ENCODE assay signal across 16 cellular contexts in genomic region chr14:104133496-104133895, GRCh38. TPM values are rescaled to one million over a fixed set of nuclear protein-coding genes. Genes with fewer than 3 reads are reported as not detected.
"Had no signal": no experiment of that assay in that cellular context is flagged by ENCODE, and none has a peak within 500 bp of the region (broad histone marks: within the 10 kb centered on the region; RNA-seq: fewer than 3 reads in every experiment).

No MANE protein-coding gene starts in this region.

- ATAC-seq: activated CD8-positive, alpha-beta T cell treated with anti-CD3 and anti-CD28 coated beads for 36 hours; activated naive CD4-positive, alpha-beta T cell treated with anti-CD3 and anti-CD28 coated beads, Interleukin-2, amount 50 U/mL, for 72 hours; activated T-cell treated with anti-CD3 and anti-CD28 coated beads, Interleukin-2, amount 50 U/mL, for 4 hours; naive thymus-derived CD8-positive, alpha-beta T cell; stimulated activated naive B cell treated with anti-CD40 and anti-IgM and Interleukin-4, amounts not matched to agents 10 μg/mL and 1 μg/mL and 100 μg/mL, for 72 hours had no signal

- DNase-seq: activated CD4-positive, alpha-beta T cell treated with anti-CD3 and anti-CD28 coated beads for 4 hours; activated gamma-delta T cell; activated T-cell treated with anti-CD3 and anti-CD28 coated beads, Interleukin-2, amount 50 U/mL, for 4 hours; caudate nucleus; colonic mucosa; effector CD8-positive, alpha-beta T cell; mammary epithelial cell; occipital lobe; stimulated activated CD4-positive, alpha-beta T cell treated with anti-CD3 and anti-CD28 coated beads, Interleukin-15, amount 100 ng/mL, for 24 hours; stimulated activated CD4-positive, alpha-beta T cell treated with anti-CD3 and anti-CD28 coated beads, Interleukin-4, amount 100 ng/mL, for 1 hour; stimulated activated naive B cell treated with anti-CD40 and anti-IgM and Interleukin-4, amounts not matched to agents 10 μg/mL and 1 μg/mL and 100 μg/mL, for 72 hours had no signal

- H3K27me3 ChIP-seq: vagina had no signal

- H3K4me3 ChIP-seq: colonic mucosa, tibial nerve, vagina had no signal

- H3K9me3 ChIP-seq: colonic mucosa had no signal

- H3K36me3 ChIP-seq: colonic mucosa, tibial nerve, vagina had no signal

- H3K27ac ChIP-seq: colonic mucosa, tibial nerve, vagina had no signal

RNA-seq across cellular contexts. Expression of gene KIF26A, which starts 4.9 kb away (rescaled TPM):
- polyA plus RNA-seq: naive thymus-derived CD8-positive, alpha-beta T cell had no signal

RNA-seq across cellular contexts. Expression of gene ASPG, which starts 48.0 kb away (rescaled TPM):
- total RNA-seq: activated CD8-positive, alpha-beta T cell treated with anti-CD3 and anti-CD28 coated beads for 36 hours; activated naive CD4-positive, alpha-beta T cell treated with anti-CD3 and anti-CD28 coated beads, Interleukin-2, amount 50 U/mL, for 72 hours; naive thymus-derived CD8-positive, alpha-beta T cell had no signal
- polyA plus RNA-seq: mammary epithelial cell; naive thymus-derived CD8-positive, alpha-beta T cell had no signal
